In genomic region chr16:67963325-67964321, GRCh38 we compare ENCODE assay signal across 12 cellular contexts. TPM values are rescaled to one million over a fixed set of nuclear protein-coding genes. Genes with fewer than 3 reads are reported as not detected.
DNase-seq lines count a peak whose midpoint lies in the region; TF ChIP-seq lines count a peak whose summit lies in the region.
"Had no signal": no experiment of that assay in that cellular context is flagged by ENCODE, and none has a peak within 500 bp of the region (broad histone marks: within the 10 kb centered on the region; RNA-seq: fewer than 3 reads in every experiment).

No MANE protein-coding gene starts in this region.

- H3K9ac ChIP-seq in HUES48 (ENCODE audit: low read depth, low read length) (no peak overlapping the region; the same call in 1 of the 2 replicates), skeletal muscle tissue (ENCODE audit: low read depth in 1 of 3, low read length in 3 of 3) (peak overlapping the region; percentile 2 to 98 (median 28))

- DNase-seq in brain microvascular endothelial cell (no peak), iPS-NIHi11 (ENCODE audit: low spot score) (peak; percentile 89), nephron progenitor cell (no peak), MG63 (no peak)
- DNase-seq in stimulated activated CD4-positive, alpha-beta T cell treated with anti-CD3 and anti-CD28 coated beads, Interleukin-4, amount 100 ng/mL, for 4 hours, result no peak
- DNase-seq in activated CD4-positive, alpha-beta T cell treated with anti-CD3 and anti-CD28 coated beads, Interleukin-2, amount 50 U/mL, for 4 hours, result no peak
- DNase-seq: NCI-H1105; stimulated activated CD4-positive, alpha-beta T cell treated with anti-CD3 and anti-CD28 coated beads, Interleukin-15, amount 100 ng/mL, for 24 hours had no signal

- peaks cover 8% of the 10 kb centered on the region for H3K27me3 Mint-ChIP-seq in nephron progenitor cell (ENCODE audit: low read depth, poor library complexity)

- H3K4me1 Mint-ChIP-seq in nephron progenitor cell, result peaks cover 45% of the 10 kb centered on the region

- H3K4me3 Mint-ChIP-seq in nephron progenitor cell, result no peak overlapping the region

- peak overlapping the region; percentile 44; the same call in 1 of the 2 replicates for H3K4me3 ChIP-seq in HUES48 (ENCODE audit: low read depth, low read length)
- H3K4me3 ChIP-seq in brain microvascular endothelial cell (ENCODE audit: low read depth, low read length), result peak overlapping the region; percentile 3
- H3K4me3 ChIP-seq in skeletal muscle tissue (ENCODE audit: low read length in 3 of 3), result peak overlapping the region; percentile 28 to 58 (median 31)
- no peak overlapping the region for H3K4me3 ChIP-seq in MG63
- H3K4me3 ChIP-seq: SK-N-MC had no signal

- H3K9me3 ChIP-seq in HUES48 (ENCODE audit: control insufficient read depth, insufficient read depth, low read length) (no peaks in the 10 kb centered on the region), skeletal muscle tissue (ENCODE audit: control insufficient read depth in 3 of 3, low read length in 3 of 3) (no peaks in the 10 kb centered on the region), MG63 (no peaks in the 10 kb centered on the region)

- in situ Hi-C loops in brain microvascular endothelial cell (cut with HindIII; ENCODE audit: low pct_ligation_motif_present, low sequenced_read_pairs), result no loop called here

- H3K27ac Mint-ChIP-seq in nephron progenitor cell, result no peak overlapping the region

- H3K27ac ChIP-seq in HUES48 (ENCODE audit: low read depth, low read length) (no peak overlapping the region), brain microvascular endothelial cell (no peak overlapping the region), skeletal muscle tissue (ENCODE audit: low read depth, low read length) (peak overlapping the region; percentile 93)
- H3K27ac ChIP-seq: SK-N-MC had no signal

- peaks cover 13% of the 10 kb centered on the region for H3K4me1 ChIP-seq in HUES48 (ENCODE audit: control insufficient read depth, insufficient read depth, low read length)
- H3K4me1 ChIP-seq in skeletal muscle tissue (ENCODE audit: control insufficient read depth in 3 of 3, insufficient read depth in 3 of 3, low read length in 3 of 3), result peaks cover 91 to 95% (median 92%) of the 10 kb centered on the region in 3 donors

- H3K9me3 Mint-ChIP-seq in nephron progenitor cell, result no peaks in the 10 kb centered on the region
- H3K9me3 Mint-ChIP-seq: nephron had no signal

- no peaks in the 10 kb centered on the region for H3K27me3 ChIP-seq in HUES48 (ENCODE audit: control insufficient read depth, insufficient read depth, low read length)
- no peaks in the 10 kb centered on the region for H3K27me3 ChIP-seq in brain microvascular endothelial cell (replicated peaks)
- H3K27me3 ChIP-seq in skeletal muscle tissue (ENCODE audit: control insufficient read depth in 3 of 3, insufficient read depth in 3 of 3, low read length in 3 of 3), result no peaks in the 10 kb centered on the region
- H3K27me3 ChIP-seq in MG63, result no peaks in the 10 kb centered on the region

- H3K36me3 Mint-ChIP-seq in nephron progenitor cell (ENCODE audit: low read depth), result peaks cover 25% of the 10 kb centered on the region

- peaks cover 49% of the 10 kb centered on the region for H3K36me3 ChIP-seq in HUES48 (ENCODE audit: control insufficient read depth, insufficient read depth, low read length)
- peaks cover 48% of the 10 kb centered on the region for H3K36me3 ChIP-seq in brain microvascular endothelial cell (replicated peaks)
- H3K36me3 ChIP-seq in skeletal muscle tissue (ENCODE audit: control insufficient read depth in 3 of 3, insufficient read depth in 3 of 3, low read length in 3 of 3), result peaks cover 28 to 40% (median 38%) of the 10 kb centered on the region in 3 donors
- peaks cover 2% of the 10 kb centered on the region for H3K36me3 ChIP-seq in MG63

- no peak for TF ChIP-seq CTCF in brain microvascular endothelial cell (IDR thresholded peaks at IDR 0.05; ENCODE audit: low read depth, low read length, missing control alignments)
- TF ChIP-seq CTCF in nephron progenitor cell (IDR thresholded peaks at IDR 0.05), result no peak

RNA-seq across cellular contexts. Expression of gene SLC12A4, which starts 4.8 kb away (rescaled TPM):
- 27.1 TPM for total RNA-seq in skeletal muscle tissue
- 11.9 and 12.3 TPM in 2 replicates for total RNA-seq in MG63 (2014; rRNA removed; shearing (Covaris generic); ENCODE audit: low replicate concordance)

RNA-seq across cellular contexts. Expression of gene DPEP3, which starts 16.7 kb away (rescaled TPM):
- total RNA-seq in skeletal muscle tissue, result not detected
- total RNA-seq in MG63 (2014; rRNA removed; shearing (Covaris generic); ENCODE audit: low replicate concordance), result not detected in 2 replicates

RNA-seq across cellular contexts. Expression of gene LCAT, which starts 19.7 kb away (rescaled TPM):
- total RNA-seq in skeletal muscle tissue, result 4.2 TPM
- 0.16 TPM in 1 of 2 replicates, not detected in the other for total RNA-seq in MG63 (2014; rRNA removed; shearing (Covaris generic); ENCODE audit: low replicate concordance)

RNA-seq across cellular contexts. Expression of gene PSMB10, which starts 27.0 kb away (rescaled TPM):
- total RNA-seq in skeletal muscle tissue, result 28.7 TPM
- 8.8 and 12.7 TPM in 2 replicates for total RNA-seq in MG63 (2014; rRNA removed; shearing (Covaris generic); ENCODE audit: low replicate concordance)

RNA-seq across cellular contexts. Expression of gene CTRL, which starts 32.0 kb away (rescaled TPM):
- 1.0 TPM for total RNA-seq in skeletal muscle tissue
- 0.72 and 1.9 TPM in 2 replicates for total RNA-seq in MG63 (2014; rRNA removed; shearing (Covaris generic); ENCODE audit: low replicate concordance)
